ENCODE assay signal across 9 cellular contexts in genomic region chr22:19983701-19984100, GRCh38. TPM values are rescaled to one million over a fixed set of nuclear protein-coding genes. Genes with fewer than 3 reads are reported as not detected.
A peak's percentile ranks its signal among the peaks of the same experiment; 100 is the strongest.
DNase-seq lines count a peak whose midpoint lies in the region; ATAC-seq and TF ChIP-seq lines count a peak whose summit lies in the region.
"Had no signal": no experiment of that assay in that cellular context is flagged by ENCODE, and none has a peak within 500 bp of the region (broad histone marks: within the 10 kb centered on the region; RNA-seq: fewer than 3 reads in every experiment).

No MANE protein-coding gene starts in this region.

- H4K91ac ChIP-seq in mesenchymal stem cell (ENCODE audit: low read length): no peak overlapping the region

- DNase-seq in AG04450 (ENCODE audit: low read depth, low spot score): no peak
- DNase-seq in RWPE2 (ENCODE audit: low spot score): no peak
- no peak for DNase-seq in mesenchymal stem cell
- no peak for DNase-seq in stimulated activated CD4-positive, alpha-beta T cell treated with anti-CD3 and anti-CD28 coated beads, Interleukin-2, amount 100 ng/mL, for 24 hours
- no peak for DNase-seq in NCI-H1048 (lab: John Stamatoyannopoulos, UW)
- DNase-seq: activated naive CD4-positive, alpha-beta T cell treated with Interleukin-2 at 50 U/mL for 16 hours; cerebellar nuclear complex; T-helper 2 cell had no signal

- peak overlapping the region; percentile 12 for H3K4me2 ChIP-seq in mesenchymal stem cell (ENCODE audit: low read length, poor library complexity, severe bottlenecking)

- no peak overlapping the region for H2BK5ac ChIP-seq in mesenchymal stem cell (ENCODE audit: low read depth, low read length, poor library complexity, severe bottlenecking)

- H2BK120ac ChIP-seq in mesenchymal stem cell (ENCODE audit: low read depth, low read length): no peak overlapping the region

- H3K18ac ChIP-seq in mesenchymal stem cell (ENCODE audit: low read depth in 1 of 2, low read length in 2 of 2): no peak overlapping the region

- WGBS in mesenchymal stem cell: 83% methylated on average over 4 of the region's 4 CpGs

- H2BK15ac ChIP-seq in mesenchymal stem cell (ENCODE audit: low read depth, poor library complexity, severe bottlenecking): no peak overlapping the region

- H3K4ac ChIP-seq in mesenchymal stem cell (ENCODE audit: low read depth in 1 of 2, low read length in 2 of 2): no peak overlapping the region

- no peak for TF ChIP-seq CTCF in AG04450 (IDR thresholded peaks at IDR 0.05; ENCODE audit: low read depth, low read length)
- TF ChIP-seq CTCF in RWPE2 (IDR thresholded peaks at IDR 0.05; ENCODE audit: poor library complexity, severe bottlenecking): no peak

- H2AK5ac ChIP-seq in mesenchymal stem cell (ENCODE audit: low read length, severe bottlenecking): peak overlapping the region; percentile 63

- H3K4me3 ChIP-seq in AG04450 (ENCODE audit: low read depth, low read length) (no peak overlapping the region), RWPE2 (ENCODE audit: severe bottlenecking) (no peak overlapping the region), mesenchymal stem cell (ENCODE audit: insufficient read depth in 1 of 2, low read depth in 1 of 2, low read length in 2 of 2) (no peak overlapping the region)

- ATAC-seq in RWPE2 (ENCODE audit: low read depth) (no peak), HG03354 (IDR thresholded peaks at IDR 0.05; ENCODE audit: poor library complexity, severe bottlenecking, unreplicated experiment) (no peak)

- H3K4me1 ChIP-seq in RWPE2 (ENCODE audit: insufficient read depth, poor library complexity, severe bottlenecking) (peaks cover 23% of the 10 kb centered on the region), mesenchymal stem cell (ENCODE audit: control insufficient read depth, insufficient read depth, low read depth, low read length) (peaks cover 48% of the 10 kb centered on the region)

- H2BK12ac ChIP-seq in mesenchymal stem cell (ENCODE audit: low read length in 2 of 2): no peak overlapping the region

- POLR2A ChIA-PET in AG04450 (lab: Yijun Ruan, JAX): interaction anchor here (1.4 kb wide), 1 partner anchor 37 kb away, joined by 3 read pairs; the partner anchor contains the start of gene TANGO2

- H3K27ac ChIP-seq in AG04450 (ENCODE audit: low read depth, low read length) (peak overlapping the region; percentile 31), RWPE2 (ENCODE audit: poor library complexity, severe bottlenecking) (peak overlapping the region; percentile 39), mesenchymal stem cell (ENCODE audit: low read length, poor library complexity, severe bottlenecking) (no peak overlapping the region)

- H4K8ac ChIP-seq in mesenchymal stem cell (ENCODE audit: low read length): no peak overlapping the region

- H2AFZ ChIP-seq in mesenchymal stem cell (ENCODE audit: low read depth, low read length): no peak overlapping the region

- no peaks in the 10 kb centered on the region for H3K27me3 ChIP-seq in AG04450 (ENCODE audit: control insufficient read depth, insufficient read depth, low read length)
- H3K27me3 ChIP-seq in RWPE2 (ENCODE audit: insufficient read depth, poor library complexity, severe bottlenecking): no peaks in the 10 kb centered on the region
- H3K27me3 ChIP-seq in mesenchymal stem cell (ENCODE audit: control insufficient read depth in 1 of 2, insufficient read depth in 1 of 2, low read length in 2 of 2): no peaks in the 10 kb centered on the region

- no peak overlapping the region for H3K23ac ChIP-seq in mesenchymal stem cell (ENCODE audit: low read length in 2 of 2)

- H3K9me3 ChIP-seq in AG04450 (ENCODE audit: control insufficient read depth, insufficient read depth, low read length): no peaks in the 10 kb centered on the region; the same call in 1 of the 2 replicates
- peaks cover 2% of the 10 kb centered on the region for H3K9me3 ChIP-seq in RWPE2 (ENCODE audit: severe bottlenecking)
- no peaks in the 10 kb centered on the region for H3K9me3 ChIP-seq in mesenchymal stem cell (ENCODE audit: control insufficient read depth, low read length)

- CTCF ChIA-PET in AG04450 (lab: Charles Lee): interaction anchor here (0.6 to 1.8 kb wide), 3 partner anchors 13 to 29 kb away, joined by 3 to 7 read pairs (median 3); no protein-coding TSS in a partner anchor

- H3K79me1 ChIP-seq in mesenchymal stem cell (replicated peaks; ENCODE audit: low read length, poor library complexity, severe bottlenecking): peaks cover 40% of the 10 kb centered on the region

- H3K9ac ChIP-seq in mesenchymal stem cell (ENCODE audit: low read length): peak overlapping the region; percentile 59

- peak overlapping the region in 1 of 2 experiments; percentile 6 for H3K14ac ChIP-seq in mesenchymal stem cell (ENCODE audit: low read length in 2 of 2)

- peaks cover 7% of the 10 kb centered on the region; the same call in 1 of the 2 replicates for H3K36me3 ChIP-seq in RWPE2 (ENCODE audit: low read depth)
- H3K36me3 ChIP-seq in mesenchymal stem cell (ENCODE audit: control insufficient read depth in 1 of 2, insufficient read depth in 2 of 2, low read depth in 1 of 2, low read length in 2 of 2): peaks cover 5 to 39% of the 10 kb centered on the region in 2 experiments

RNA-seq across cellular contexts. Expression of gene ARVCF, which starts 32.9 kb away (rescaled TPM):
- polyA plus RNA-seq in AG04450 (2011; rRNA removed): 5.6 and 8.2 TPM in 2 replicates
- 6.6 and 12.0 TPM in 2 replicates for polyA minus RNA-seq in AG04450 (2011; rRNA and poly(A)+ RNA removed)
- 3.0 TPM for polyA plus RNA-seq in mesenchymal stem cell (2013, experiment 1 of 2)
- polyA plus RNA-seq in mesenchymal stem cell (2013, experiment 2 of 2): 3.2 TPM

RNA-seq across cellular contexts. Expression of gene TANGO2, which starts 37.2 kb away (rescaled TPM):
- 21.3 and 27.5 TPM in 2 replicates for polyA plus RNA-seq in AG04450 (2011; rRNA removed)
- polyA minus RNA-seq in AG04450 (2011; rRNA and poly(A)+ RNA removed): 35.8 and 44.2 TPM in 2 replicates
- polyA plus RNA-seq in mesenchymal stem cell (2013, experiment 1 of 2): 16.0 TPM
- 16.1 TPM for polyA plus RNA-seq in mesenchymal stem cell (2013, experiment 2 of 2)

RNA-seq across cellular contexts. Expression of gene TXNRD2, which starts 42.1 kb away (rescaled TPM):
- polyA plus RNA-seq in AG04450 (2011; rRNA removed): 13.3 and 15.8 TPM in 2 replicates
- polyA minus RNA-seq in AG04450 (2011; rRNA and poly(A)+ RNA removed): 15.5 and 20.1 TPM in 2 replicates
- polyA plus RNA-seq in mesenchymal stem cell (2013, experiment 1 of 2): 5.8 TPM
- 6.0 TPM for polyA plus RNA-seq in mesenchymal stem cell (2013, experiment 2 of 2)

RNA-seq across cellular contexts. Expression of gene COMT, which starts 42.1 kb away (rescaled TPM):
- 79.4 and 105 TPM in 2 replicates for polyA plus RNA-seq in AG04450 (2011; rRNA removed)
- polyA minus RNA-seq in AG04450 (2011; rRNA and poly(A)+ RNA removed): 29.9 and 32.0 TPM in 2 replicates
- 51.6 TPM for polyA plus RNA-seq in mesenchymal stem cell (2013, experiment 1 of 2)
- 55.0 TPM for polyA plus RNA-seq in mesenchymal stem cell (2013, experiment 2 of 2)
